In genomic region chr5:59764361-59764760, GRCh38 we compare ENCODE assay signal across 18 cellular contexts.
"Had no signal": no experiment of that assay in that cellular context is flagged by ENCODE, and none has a peak within 500 bp of the region (broad histone marks: within the 10 kb centered on the region; RNA-seq: fewer than 3 reads in every experiment).

No MANE protein-coding gene starts in this region.

- H3K4me3 ChIP-seq: body of pancreas, hepatocyte, left lung, transverse colon had no signal

- H3K27me3 ChIP-seq: body of pancreas, hepatocyte, transverse colon had no signal

- DNase-seq: activated CD4-positive, alpha-beta T cell treated with anti-CD3 and anti-CD28 coated beads, Interleukin-2, amount 50 U/mL, for 4 hours; activated effector memory CD4-positive, alpha-beta T cell treated with anti-CD3 and anti-CD28 coated beads, Interleukin-2, amount 50 U/mL, for 16 hours; activated T-cell treated with anti-CD3 and anti-CD28 coated beads, Interleukin-2, amount 50 U/mL, for 1 hour; amniotic stem cell; body of pancreas; caudate nucleus; islet precursor cell; left lung; occipital lobe; stimulated activated CD4-positive, alpha-beta T cell treated with anti-CD3 and anti-CD28 coated beads, Interleukin-4, amount 100 ng/mL, for 24 hours; stimulated activated naive CD8-positive, alpha-beta T cell treated with anti-CD3 and anti-CD28 coated beads, Interleukin-15, Interleukin-2, amounts not matched to agents 100 U/mL and 50 U/mL, for 24 hours; transverse colon had no signal

- H3K36me3 Mint-ChIP-seq: natural killer cell treated with Interleukin-12 subunit alpha and Interleukin-12 subunit beta and Interleukin-15 and Interleukin-18, amount 100 ng/mL, for 72 hours had no signal

- H3K4me3 Mint-ChIP-seq: natural killer cell treated with Interleukin-12 subunit alpha and Interleukin-12 subunit beta and Interleukin-15 and Interleukin-18, amount 100 ng/mL, for 72 hours; T-helper 2 cell treated with Interferon-gamma antibody and Interleukin-4, amounts not matched to agents 5 μg/mL and 100 μg/mL, for 36 hours had no signal

- H3K9me3 ChIP-seq: body of pancreas, left lung, transverse colon had no signal

- H3K9me3 Mint-ChIP-seq: activated naive CD4-positive, alpha-beta T cell treated with anti-CD3 and anti-CD28 coated beads, Interleukin-2, amount 50 U/mL, for 72 hours; natural killer cell treated with Interleukin-12 subunit alpha and Interleukin-12 subunit beta and Interleukin-15 and Interleukin-18, amount 100 ng/mL, for 72 hours; T-helper 2 cell treated with Interferon-gamma antibody and Interleukin-4, amounts not matched to agents 5 μg/mL and 100 μg/mL, for 36 hours had no signal

- H3K27ac ChIP-seq: body of pancreas, hepatocyte had no signal

- H3K36me3 ChIP-seq: left lung, transverse colon had no signal

- ATAC-seq: activated CD4-positive, CD25-positive, alpha-beta regulatory T cell treated with anti-CD3 and anti-CD28 coated beads, Interleukin-2, amount 50 U/mL, for 24 hours; body of pancreas; esophagus mucosa; left lung; natural killer cell treated with Interleukin-12 subunit alpha and Interleukin-12 subunit beta and Interleukin-15 and Interleukin-18, amount 100 ng/mL, for 72 hours; stimulated activated naive CD8-positive, alpha-beta T cell treated with anti-CD3 and anti-CD28 coated beads, Interleukin-15, Interleukin-2, amounts not matched to agents 100 U/mL and 50 U/mL, for 24 hours had no signal

- H3K27ac Mint-ChIP-seq: natural killer cell treated with Interleukin-12 subunit alpha and Interleukin-12 subunit beta and Interleukin-15 and Interleukin-18, amount 100 ng/mL, for 72 hours; T-helper 2 cell treated with Interferon-gamma antibody and Interleukin-4, amounts not matched to agents 5 μg/mL and 100 μg/mL, for 36 hours had no signal
